2 cellular contexts compared by ENCODE assay signal in genomic region chr22:50018608-50019291, GRCh38.
TF ChIP-seq lines count a peak whose summit lies in the region.

No MANE protein-coding gene starts in this region.

TF ChIP-seq in SK-N-SH, 30 proteins besides CTCF, POLR2A, EP300 and RAD21:
- TF ChIP-seq RCOR1 (IDR thresholded peaks at IDR 0.05; ENCODE audit: low read length) = no peak
- TF ChIP-seq ZBTB33 (IDR thresholded peaks at IDR 0.05; ENCODE audit: borderline replicate concordance, low read depth) = no peak
- no peak for TF ChIP-seq FOSL2 (IDR thresholded peaks at IDR 0.05; ENCODE audit: borderline replicate concordance, low read depth)
- no peak for TF ChIP-seq JUND (IDR thresholded peaks at IDR 0.05)
- no peak for TF ChIP-seq FOXJ3 (CRISPR knock-in tag; IDR thresholded peaks at IDR 0.05)
- TF ChIP-seq SMC3 (IDR thresholded peaks at IDR 0.05; ENCODE audit: low read depth, low read length) = no peak
- TF ChIP-seq MXI1 (IDR thresholded peaks at IDR 0.05; ENCODE audit: low read depth, low read length) = no peak
- TF ChIP-seq TAF1 (IDR thresholded peaks at IDR 0.05; ENCODE audit: borderline replicate concordance, low read depth, low read length) = no peak
- TF ChIP-seq PBX3 (IDR thresholded peaks at IDR 0.05) = no peak
- TF ChIP-seq SIN3A (IDR thresholded peaks at IDR 0.05; ENCODE audit: borderline replicate concordance, low read depth, low read length) = no peak
- TF ChIP-seq MEF2A (IDR thresholded peaks at IDR 0.05; ENCODE audit: borderline replicate concordance, low read depth) = no peak
- no peak for TF ChIP-seq MAX (IDR thresholded peaks at IDR 0.05; ENCODE audit: low read depth)
- no peak for TF ChIP-seq GABPA (IDR thresholded peaks at IDR 0.05; ENCODE audit: low read depth)
- no peak for TF ChIP-seq NFIC (IDR thresholded peaks at IDR 0.05; ENCODE audit: borderline replicate concordance)

TF ChIP-seq in SK-N-SH treated with all-trans-retinoic acid at 6 μM for 48 hours, 23 proteins besides CTCF, POLR2A, EP300 and RAD21:
- TF ChIP-seq GLIS3 (CRISPR knock-in tag; IDR thresholded peaks at IDR 0.05) (no peak), TSHZ2 (CRISPR knock-in tag; IDR thresholded peaks at IDR 0.05) (no peak), CREB5 (CRISPR knock-in tag; IDR thresholded peaks at IDR 0.05; ENCODE audit: low read depth) (no peak), ISL1 (CRISPR knock-in tag; IDR thresholded peaks at IDR 0.05) (no peak), ZNF8 (CRISPR knock-in tag; IDR thresholded peaks at IDR 0.05) (no peak), ZNF70 (CRISPR knock-in tag; IDR thresholded peaks at IDR 0.05) (no peak), ZFP3 (CRISPR knock-in tag; IDR thresholded peaks at IDR 0.05) (no peak), BACH2 (CRISPR knock-in tag; IDR thresholded peaks at IDR 0.05; ENCODE audit: borderline replicate concordance) (no peak), CSDC2 (CRISPR knock-in tag; IDR thresholded peaks at IDR 0.05) (no peak), ZC3H10 (CRISPR knock-in tag; IDR thresholded peaks at IDR 0.05) (no peak), ARNTL (CRISPR knock-in tag; IDR thresholded peaks at IDR 0.05; ENCODE audit: borderline replicate concordance, low read depth) (no peak), TOX (CRISPR knock-in tag; IDR thresholded peaks at IDR 0.05; ENCODE audit: borderline replicate concordance) (no peak), OSR1 (CRISPR knock-in tag; IDR thresholded peaks at IDR 0.05) (no peak)
